16 cellular contexts compared by ENCODE assay signal in genomic region chr16:87350681-87351319, GRCh38. TPM values are rescaled to one million over a fixed set of nuclear protein-coding genes. Genes with fewer than 3 reads are reported as not detected.
DNase-seq lines count a peak whose midpoint lies in the region; ATAC-seq, FAIRE-seq and TF ChIP-seq lines count a peak whose summit lies in the region.
"Had no signal": no experiment of that assay in that cellular context is flagged by ENCODE, and none has a peak within 500 bp of the region (broad histone marks: within the 10 kb centered on the region; RNA-seq: fewer than 3 reads in every experiment).

No MANE protein-coding gene starts in this region.

- no peaks in the 10 kb centered on the region for H3K36me3 Mint-ChIP-seq in neural crest cell (ENCODE audit: low read depth)
- H3K36me3 Mint-ChIP-seq in activated T-helper 2 cell treated with anti-CD3 and anti-CD28 coated beads, Interferon-gamma antibody, Interleukin-2, Interleukin-4, amounts not matched to agents 10 μg/mL and 5 μg/mL and 100 μg/mL, durations not matched to agents 14 hours and 24 hours and 36 hours (ENCODE audit: low read depth): peaks cover 17% of the 10 kb centered on the region
- H3K36me3 Mint-ChIP-seq: natural killer cell treated with Interleukin-12 subunit alpha and Interleukin-12 subunit beta and Interleukin-15 and Interleukin-18, amount 100 ng/mL, for 72 hours had no signal

- H3K9me1 ChIP-seq in IMR-90 (ENCODE audit: insufficient read depth, low read length): peaks cover 15% of the 10 kb centered on the region; the same call in 1 of the 2 replicates

- peak overlapping the region; percentile 34 for H3K4me2 ChIP-seq in IMR-90 (ENCODE audit: low read depth, low read length)
- H3K4me2 ChIP-seq: BLaER1 had no signal

- no peak for FAIRE-seq in GM19239 (lab: Jason Lieb, UNC)
- FAIRE-seq: islet of Langerhans had no signal

- no peaks in the 10 kb centered on the region for H3K9me3 Mint-ChIP-seq in neural crest cell
- no peaks in the 10 kb centered on the region for H3K9me3 Mint-ChIP-seq in activated T-helper 2 cell treated with anti-CD3 and anti-CD28 coated beads, Interferon-gamma antibody, Interleukin-2, Interleukin-4, amounts not matched to agents 10 μg/mL and 5 μg/mL and 100 μg/mL, durations not matched to agents 14 hours and 24 hours and 36 hours
- H3K9me3 Mint-ChIP-seq: natural killer cell treated with Interleukin-12 subunit alpha and Interleukin-12 subunit beta and Interleukin-15 and Interleukin-18, amount 100 ng/mL, for 72 hours had no signal

- 32% methylated on average over 12 of the region's 23 CpGs; no CpG with 5 or more reads in 1 of the 2 experiments for WGBS in IMR-90 (ENCODE audit: extremely low coverage in 2 of 2, insufficient read length in 1 of 2), 2 experiments

- H2BK20ac ChIP-seq in IMR-90 (ENCODE audit: low read depth, low read length): no peak overlapping the region

- H3K18ac ChIP-seq in IMR-90 (ENCODE audit: low read depth, low read length): no peak overlapping the region

- no peak overlapping the region for H4K5ac ChIP-seq in IMR-90 (ENCODE audit: low read depth, low read length)

- H3K4me3 ChIP-seq in IMR-90 (ENCODE audit: insufficient read depth, low read depth, low read length) (no peak overlapping the region), fibroblast of mammary gland (ENCODE audit: control insufficient read depth, low read depth, low read length) (no peak overlapping the region)
- H3K4me3 ChIP-seq: BLaER1, esophagus squamous epithelium had no signal

- CTCF ChIA-PET in IMR-90 (lab: Yijun Ruan, JAX): no interaction called here

- no TSS peak for BruUV-seq in IMR-90 (replicated peaks; lab: Mats Ljungman, UMichigan)

- intact Hi-C loops in IMR-90 (cut with micrococcal nuclease): no loop called here
- intact Hi-C loops in activated T-helper 2 cell treated with anti-CD3 and anti-CD28 coated beads, Interferon-gamma antibody, Interleukin-2, Interleukin-4, amounts not matched to agents 10 μg/mL and 5 μg/mL and 100 μg/mL, durations not matched to agents 14 hours and 24 hours and 36 hours (cut with micrococcal nuclease): no loop called here

- in situ Hi-C loops in IMR-90 (cut with MboI; ENCODE audit: low sequenced_read_pairs): no loop called here

- H2BK5ac ChIP-seq in IMR-90 (ENCODE audit: low read depth, low read length, poor library complexity, severe bottlenecking): no peak overlapping the region

- no peak overlapping the region for H2AK5ac ChIP-seq in IMR-90 (ENCODE audit: low read depth, low read length)

- no peak overlapping the region for H3K56ac ChIP-seq in IMR-90 (ENCODE audit: extremely low read depth, insufficient read depth, low read length)

- H2BK120ac ChIP-seq in IMR-90 (ENCODE audit: low read depth, low read length): no peak overlapping the region

- no peak overlapping the region for H3K27ac ChIP-seq in IMR-90 (ENCODE audit: insufficient read depth, low read length)
- H3K27ac ChIP-seq: BLaER1, esophagus squamous epithelium had no signal

- H2AFZ ChIP-seq in IMR-90 (replicated peaks; ENCODE audit: low read length, poor library complexity): peak overlapping the region; percentile 3

- POLR2A ChIA-PET in IMR-90 (lab: Charles Lee; ENCODE audit: unreplicated experiment): no interaction called here

- H4K91ac ChIP-seq in IMR-90 (ENCODE audit: insufficient read depth, low read depth, low read length): no peak overlapping the region

- H3K27me3 ChIP-seq in IMR-90 (ENCODE audit: control insufficient read depth, insufficient read depth, low read length): no peaks in the 10 kb centered on the region
- H3K27me3 ChIP-seq: BLaER1, esophagus squamous epithelium had no signal

- TF ChIP-seq POLR2A in IMR-90 (IDR thresholded peaks at IDR 0.05; ENCODE audit: low read depth, low read length): no peak

- H3K23ac ChIP-seq in IMR-90 (ENCODE audit: low read depth, low read length): no peak overlapping the region

- DNase-seq in AG09319 (ENCODE audit: extremely low read depth, low read depth) (peak; percentile 11), IMR-90 (peak; percentile 43), fibroblast of mammary gland (ENCODE audit: low read depth) (peak; percentile 62), neural crest cell (ENCODE audit: low read depth, low spot score) (no peak), MV-4-11 (lab: John Stamatoyannopoulos, UW) (no peak), GM19239 (ENCODE audit: insufficient read length, low spot score) (no peak)
- no peak for DNase-seq in activated T-helper 2 cell treated with anti-CD3 and anti-CD28 coated beads, Interferon-gamma antibody, Interleukin-2, Interleukin-4, amounts not matched to agents 10 μg/mL and 5 μg/mL and 100 μg/mL, durations not matched to agents 14 hours and 24 hours and 36 hours (ENCODE audit: low spot score)
- DNase-seq in activated CD4-positive, alpha-beta T cell treated with anti-CD3 and anti-CD28 coated beads for 4 hours: no peak
- DNase-seq: activated CD4-positive, alpha-beta T cell treated with anti-CD3 and anti-CD28 coated beads for 1 hour; central memory CD4-positive, alpha-beta T cell; esophagus squamous epithelium; NCI-H2029 treated with DMSO at 0.1 percent for 48 hours; SW 1271 had no signal

- TF ChIP-seq CTCF in AG09319 (IDR thresholded peaks at IDR 0.05; ENCODE audit: low read depth, low read length): no peak
- no peak for TF ChIP-seq CTCF in IMR-90 (conservative IDR thresholded peaks at IDR 0.05; ENCODE audit: low read depth, low read length)
- TF ChIP-seq CTCF in fibroblast of mammary gland (conservative IDR thresholded peaks at IDR 0.05; ENCODE audit: control insufficient read depth, insufficient read depth, low read depth, low read length): no peak
- no peak for TF ChIP-seq CTCF in neural crest cell (conservative IDR thresholded peaks at IDR 0.05)

- no peak overlapping the region for H4K8ac ChIP-seq in IMR-90 (ENCODE audit: low read depth in 2 of 2, low read length in 2 of 2)

- no peak overlapping the region for H3K9ac ChIP-seq in IMR-90 (ENCODE audit: low read depth, low read length)
- H3K9ac ChIP-seq: BLaER1 had no signal

- H3K4me1 Mint-ChIP-seq in neural crest cell: peaks cover 6% of the 10 kb centered on the region
- peaks cover under 1% of the 10 kb centered on the region for H3K4me1 Mint-ChIP-seq in activated T-helper 2 cell treated with anti-CD3 and anti-CD28 coated beads, Interferon-gamma antibody, Interleukin-2, Interleukin-4, amounts not matched to agents 10 μg/mL and 5 μg/mL and 100 μg/mL, durations not matched to agents 14 hours and 24 hours and 36 hours (ENCODE audit: low read depth)

- H3K4me1 ChIP-seq in IMR-90 (ENCODE audit: control insufficient read depth, insufficient read depth, low read length): peaks cover 4% of the 10 kb centered on the region; the same call in 1 of the 2 replicates

- no peak overlapping the region for H3K4ac ChIP-seq in IMR-90 (ENCODE audit: low read depth, low read length)

- peaks cover 22% of the 10 kb centered on the region for H4K20me1 ChIP-seq in IMR-90 (ENCODE audit: insufficient read depth, low read length)

- H3K14ac ChIP-seq in IMR-90 (replicated peaks; ENCODE audit: low read depth, low read length): no peak overlapping the region

- H2BK15ac ChIP-seq in IMR-90 (ENCODE audit: low read depth, low read length): no peak overlapping the region

- no peak for TF ChIP-seq RAD21 in IMR-90 (IDR thresholded peaks at IDR 0.05; ENCODE audit: low read length)

- no peaks in the 10 kb centered on the region for H3K9me3 ChIP-seq in IMR-90 (ENCODE audit: control insufficient read depth, insufficient read depth, low read length)
- H3K9me3 ChIP-seq: BLaER1, esophagus squamous epithelium had no signal

- peaks cover 7 to 41% of the 10 kb centered on the region in 2 experiments; a peak in 3 of 4 replicates for H3K79me1 ChIP-seq in IMR-90 (ENCODE audit: low read depth in 1 of 2, low read length in 2 of 2)

- peaks cover 17% of the 10 kb centered on the region; the same call in 1 of the 2 replicates for H3K36me3 ChIP-seq in IMR-90 (ENCODE audit: control insufficient read depth, insufficient read depth, low read length)

- peak overlapping the region; percentile 50 for H3K27ac Mint-ChIP-seq in neural crest cell (ENCODE audit: unreplicated experiment)
- no peak overlapping the region for H3K27ac Mint-ChIP-seq in activated T-helper 2 cell treated with anti-CD3 and anti-CD28 coated beads, Interferon-gamma antibody, Interleukin-2, Interleukin-4, amounts not matched to agents 10 μg/mL and 5 μg/mL and 100 μg/mL, durations not matched to agents 14 hours and 24 hours and 36 hours
- H3K27ac Mint-ChIP-seq: natural killer cell treated with Interleukin-12 subunit alpha and Interleukin-12 subunit beta and Interleukin-15 and Interleukin-18, amount 100 ng/mL, for 72 hours had no signal

- H3K27me3 Mint-ChIP-seq in neural crest cell (ENCODE audit: low read depth): no peaks in the 10 kb centered on the region
- H3K27me3 Mint-ChIP-seq in activated T-helper 2 cell treated with anti-CD3 and anti-CD28 coated beads, Interferon-gamma antibody, Interleukin-2, Interleukin-4, amounts not matched to agents 10 μg/mL and 5 μg/mL and 100 μg/mL, durations not matched to agents 14 hours and 24 hours and 36 hours (ENCODE audit: low read depth): no peaks in the 10 kb centered on the region
- H3K27me3 Mint-ChIP-seq: natural killer cell treated with Interleukin-12 subunit alpha and Interleukin-12 subunit beta and Interleukin-15 and Interleukin-18, amount 100 ng/mL, for 72 hours had no signal

- H3K4me3 Mint-ChIP-seq in neural crest cell: no peak overlapping the region
- no peak overlapping the region for H3K4me3 Mint-ChIP-seq in activated T-helper 2 cell treated with anti-CD3 and anti-CD28 coated beads, Interferon-gamma antibody, Interleukin-2, Interleukin-4, amounts not matched to agents 10 μg/mL and 5 μg/mL and 100 μg/mL, durations not matched to agents 14 hours and 24 hours and 36 hours (ENCODE audit: low read depth)
- H3K4me3 Mint-ChIP-seq: natural killer cell treated with Interleukin-12 subunit alpha and Interleukin-12 subunit beta and Interleukin-15 and Interleukin-18, amount 100 ng/mL, for 72 hours had no signal

- ATAC-seq in IMR-90 (ENCODE audit: low read depth): peak; percentile 29; the same call in 1 of the 2 replicates
- ATAC-seq: natural killer cell treated with Interleukin-12 subunit alpha and Interleukin-12 subunit beta and Interleukin-15 and Interleukin-18, amount 100 ng/mL, for 72 hours had no signal

- no peak overlapping the region for H2AK9ac ChIP-seq in IMR-90 (replicated peaks; ENCODE audit: low read depth, low read length, poor library complexity)

- dilution Hi-C loops in IMR-90 (cut with HindIII; ENCODE audit: low sequenced_read_pairs, unreplicated experiment): no loop called here

RNA-seq across cellular contexts. Expression of gene FBXO31, which starts 32.8 kb away (rescaled TPM):
- total RNA-seq in IMR-90 (2012; rRNA removed) (10.4 and 10.6 TPM in 2 replicates), neural crest cell (19.4 and 23.7 TPM in 2 replicates)
- polyA plus RNA-seq in IMR-90 (2012; rRNA removed): 16.9 and 20.7 TPM in 2 replicates
- polyA plus RNA-seq in IMR-90 (2012; cell fraction: cytosol; rRNA removed): 10.1 and 14.2 TPM in 2 replicates
- 54.4 and 120 TPM in 2 replicates for polyA plus RNA-seq in IMR-90 (2012; cell fraction: nucleus; rRNA removed; ENCODE audit: low replicate concordance)
- 33.6 and 40.1 TPM in 2 replicates for total RNA-seq in activated T-helper 2 cell treated with anti-CD3 and anti-CD28 coated beads, Interferon-gamma antibody, Interleukin-2, Interleukin-4, amounts not matched to agents 10 μg/mL and 5 μg/mL and 100 μg/mL, durations not matched to agents 14 hours and 24 hours and 36 hours

RNA-seq across cellular contexts. Expression of gene C16orf95, which starts 33.6 kb away (rescaled TPM):
- total RNA-seq in IMR-90 (2012; rRNA removed) (1.9 and 2.0 TPM in 2 replicates), neural crest cell (6.8 and 8.8 TPM in 2 replicates)
- 3.8 and 4.7 TPM in 2 replicates for polyA plus RNA-seq in IMR-90 (2012; rRNA removed)
- 3.7 and 6.4 TPM in 2 replicates for polyA plus RNA-seq in IMR-90 (2012; cell fraction: cytosol; rRNA removed)
- 4.1 and 7.4 TPM in 2 replicates for polyA plus RNA-seq in IMR-90 (2012; cell fraction: nucleus; rRNA removed; ENCODE audit: low replicate concordance)
- 12.3 and 12.4 TPM in 2 replicates for total RNA-seq in activated T-helper 2 cell treated with anti-CD3 and anti-CD28 coated beads, Interferon-gamma antibody, Interleukin-2, Interleukin-4, amounts not matched to agents 10 μg/mL and 5 μg/mL and 100 μg/mL, durations not matched to agents 14 hours and 24 hours and 36 hours

RNA-seq across cellular contexts. Expression of gene MAP1LC3B, which starts 41.3 kb away (rescaled TPM):
- total RNA-seq in IMR-90 (2012; rRNA removed) (23.5 and 25.3 TPM in 2 replicates), neural crest cell (37.9 and 40.7 TPM in 2 replicates)
- 46.9 and 57.7 TPM in 2 replicates for polyA plus RNA-seq in IMR-90 (2012; rRNA removed)
- 30.4 and 40.6 TPM in 2 replicates for polyA plus RNA-seq in IMR-90 (2012; cell fraction: cytosol; rRNA removed)
- 7.3 and 33.0 TPM in 2 replicates for polyA plus RNA-seq in IMR-90 (2012; cell fraction: nucleus; rRNA removed; ENCODE audit: low replicate concordance)
- 40.6 and 43.6 TPM in 2 replicates for total RNA-seq in activated T-helper 2 cell treated with anti-CD3 and anti-CD28 coated beads, Interferon-gamma antibody, Interleukin-2, Interleukin-4, amounts not matched to agents 10 μg/mL and 5 μg/mL and 100 μg/mL, durations not matched to agents 14 hours and 24 hours and 36 hours

Comparison
In these comparisons a context has a peak if more than half of its experiments do, and no peak if none do; other contexts are left out.
1. DNase-seq: peak in AG09319 (single experiment), IMR-90 (single experiment) and fibroblast of mammary gland (single experiment); none in neural crest cell (single experiment), MV-4-11 (single experiment), GM19239 (single experiment), activated T-helper 2 cell treated with anti-CD3 and anti-CD28 coated beads, Interferon-gamma antibody, Interleukin-2, Interleukin-4, amounts not matched to agents 10 μg/mL and 5 μg/mL and 100 μg/mL, durations not matched to agents 14 hours and 24 hours and 36 hours (single experiment) and activated CD4-positive, alpha-beta T cell treated with anti-CD3 and anti-CD28 coated beads for 4 hours (0 of 2).